Comparison of ENCODE assay signal across 16 cellular contexts in the genomic region with DNA sequence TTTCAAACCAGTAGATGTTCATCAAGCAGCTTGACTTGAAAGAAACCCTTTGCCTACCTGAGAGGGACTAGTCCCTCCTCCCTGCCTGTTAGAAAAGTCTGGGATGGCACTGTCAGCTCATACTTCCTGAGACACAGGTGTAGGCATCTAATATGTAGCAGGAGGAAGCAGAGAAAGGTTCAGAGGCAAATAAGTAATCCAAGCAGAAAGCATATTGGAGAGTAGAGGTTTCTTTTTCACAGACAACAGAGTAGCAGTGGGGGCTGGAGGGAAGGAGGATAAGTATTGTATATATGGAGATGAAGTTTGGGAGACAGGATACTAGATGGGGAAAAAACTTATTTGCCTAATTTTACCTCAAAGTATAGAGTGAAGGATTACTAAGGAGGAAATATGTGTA.
DNase-seq lines count a peak whose midpoint lies in the region; ATAC-seq, FAIRE-seq and TF ChIP-seq lines count a peak whose summit lies in the region.
"Had no signal": no experiment of that assay in that cellular context is flagged by ENCODE, and none has a peak within 500 bp of the region (broad histone marks: within the 10 kb centered on the region; RNA-seq: fewer than 3 reads in every experiment).

No MANE protein-coding gene starts in this region.

- CTCF ChIA-PET in T-cell (lab: Charles Lee) = interaction anchor here (0.5 to 3.4 kb wide), 10 partner anchors 9 to 593 kb away, joined by 3 to 17 read pairs (median 4); no protein-coding TSS in a partner anchor

- FAIRE-seq in GM12891 (lab: Jason Lieb, UNC) = peak; percentile 20

- H3K36me3 Mint-ChIP-seq in T-cell (peaks cover 11% of the 10 kb centered on the region), nephron (ENCODE audit: low read depth) (peaks cover 12% of the 10 kb centered on the region), chondrocyte (ENCODE audit: low read depth) (peaks cover 11% of the 10 kb centered on the region)
- H3K36me3 Mint-ChIP-seq: activated naive CD4-positive, alpha-beta T cell treated with anti-CD3 and anti-CD28 coated beads, Interleukin-2, amount 50 U/mL, for 72 hours had no signal

- TF ChIP-seq POLR2A in GM12891 (IDR thresholded peaks at IDR 0.05; ENCODE audit: low read depth, low read length) = no peak

- POLR2A ChIA-PET in T-cell (lab: Charles Lee) = no interaction called here

- H3K27me3 Mint-ChIP-seq in T-cell (no peaks in the 10 kb centered on the region), nephron (ENCODE audit: low read depth) (no peaks in the 10 kb centered on the region), chondrocyte (ENCODE audit: low read depth) (no peaks in the 10 kb centered on the region)

- H3K4me1 Mint-ChIP-seq in T-cell = peaks cover 6 to 8% (median 7%) of the 10 kb centered on the region in 3 donors
- H3K4me1 Mint-ChIP-seq in nephron = peaks cover 6% of the 10 kb centered on the region
- peaks cover 2% of the 10 kb centered on the region for H3K4me1 Mint-ChIP-seq in chondrocyte (ENCODE audit: low read depth)

- TF ChIP-seq CTCF in nephron (IDR thresholded peaks at IDR 0.05; ENCODE audit: unreplicated experiment in 3 of 3) = no peak
- no peak for TF ChIP-seq CTCF in chondrocyte (IDR thresholded peaks at IDR 0.05)

- H3K4me3 Mint-ChIP-seq in T-cell (no peak overlapping the region), nephron (no peak overlapping the region), chondrocyte (ENCODE audit: unreplicated experiment) (no peak overlapping the region)

- DNase-seq in GM12891 (ENCODE audit: insufficient read length, low spot score) = no peak
- DNase-seq in T-cell = no peak
- no peak for DNase-seq in SHP77 treated with DMSO at 0.1 percent for 48 hours (lab: John Stamatoyannopoulos, UW)
- no peak for DNase-seq in chondrocyte (ENCODE audit: low spot score)
- DNase-seq in DMS 273 treated with DMSO at 0.1 percent for 48 hours (lab: John Stamatoyannopoulos, UW) = no peak
- DNase-seq: activated CD4-positive, alpha-beta T cell treated with anti-CD3 and anti-CD28 coated beads, Interleukin-2, amount 50 U/mL, for 48 hours; activated T-cell treated with anti-CD3 and anti-CD28 coated beads, Interleukin-2, amount 50 U/mL, for 1 hour; brain microvascular endothelial cell; left cardiac atrium; mucosa of descending colon; NCI-H1930; upper lobe of left lung had no signal

- ATAC-seq in GM21723 (IDR thresholded peaks at IDR 0.05; ENCODE audit: unreplicated experiment) = peak; percentile 29
- no peak for ATAC-seq in T-cell (replicated peaks in 1 of 4)
- no peak for ATAC-seq in GM19324 (IDR thresholded peaks at IDR 0.05; ENCODE audit: low FRiP score, unreplicated experiment)

- H3K27ac Mint-ChIP-seq in T-cell = peak overlapping the region; percentile 40 to 70
- H3K27ac Mint-ChIP-seq in nephron = peak overlapping the region in 2 of 3 experiments; percentile 0 to 2
- no peak overlapping the region for H3K27ac Mint-ChIP-seq in chondrocyte (ENCODE audit: unreplicated experiment)
- H3K27ac Mint-ChIP-seq: activated naive CD4-positive, alpha-beta T cell treated with anti-CD3 and anti-CD28 coated beads, Interleukin-2, amount 50 U/mL, for 72 hours had no signal

- H3K9me3 Mint-ChIP-seq in T-cell = no peaks in the 10 kb centered on the region
- H3K9me3 Mint-ChIP-seq in nephron = no peaks in the 10 kb centered on the region
- no peaks in the 10 kb centered on the region for H3K9me3 Mint-ChIP-seq in chondrocyte (ENCODE audit: low read depth)
- H3K9me3 Mint-ChIP-seq: activated naive CD4-positive, alpha-beta T cell treated with anti-CD3 and anti-CD28 coated beads, Interleukin-2, amount 50 U/mL, for 72 hours had no signal

TF ChIP-seq in GM12891, 5 proteins besides CTCF, POLR2A, EP300 and RAD21:
- no peak for TF ChIP-seq TAF1 (IDR thresholded peaks at IDR 0.05; ENCODE audit: low read depth, low read length)
- TF ChIP-seq POLR2AphosphoS5 (IDR thresholded peaks at IDR 0.05; ENCODE audit: low read depth, low read length) = no peak
- TF ChIP-seq PAX5 (IDR thresholded peaks at IDR 0.05; ENCODE audit: insufficient read depth, low read length, severe bottlenecking) = no peak
- TF ChIP-seq SPI1 (IDR thresholded peaks at IDR 0.05; ENCODE audit: low read depth, low read length) = no peak
- TF ChIP-seq POU2F2 (IDR thresholded peaks at IDR 0.05; ENCODE audit: low read depth, low read length) = no peak
TF ChIP-seq in GM12891: peak in this region for 0.
